Comparison of ENCODE assay signal across 8 cellular contexts in the genomic region with DNA sequence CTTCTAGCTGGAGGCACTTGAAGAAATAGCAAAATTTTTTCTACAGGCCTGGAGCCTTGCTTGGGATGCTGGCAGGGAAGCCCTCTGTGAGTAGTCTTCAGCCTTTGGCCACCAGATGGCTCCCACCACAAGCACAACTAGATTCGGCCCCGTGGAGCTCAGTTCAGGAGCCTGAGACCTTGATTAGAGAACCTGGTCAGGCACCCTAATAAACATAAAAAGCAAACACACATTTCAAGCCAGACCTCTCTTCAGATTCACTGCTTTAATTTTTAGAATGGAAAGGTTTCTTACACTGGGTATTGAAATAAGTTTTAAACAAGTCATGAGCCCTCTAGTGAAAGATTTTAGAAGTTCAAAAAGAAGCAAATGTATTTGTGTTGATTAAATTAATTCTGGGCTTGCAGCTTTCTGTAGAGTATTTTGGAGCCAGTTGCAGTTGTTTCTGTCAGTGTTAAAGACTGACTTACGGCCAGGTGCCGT. TPM values are rescaled to one million over a fixed set of nuclear protein-coding genes. Genes with fewer than 3 reads are reported as not detected.
DNase-seq lines count a peak whose midpoint lies in the region; ATAC-seq, FAIRE-seq and TF ChIP-seq lines count a peak whose summit lies in the region.

No MANE protein-coding gene starts in this region.

- H3K9me3 ChIP-seq in PC-3 (ENCODE audit: low read length), result no peaks in the 10 kb centered on the region

- no peak for FAIRE-seq in D721Med (lab: Jason Lieb, UNC)

- no peaks in the 10 kb centered on the region for H3F3A ChIP-seq in PC-3 (ENCODE audit: low read length, unreplicated experiment)

- H2AFZ ChIP-seq in PC-3 (ENCODE audit: low read length), result peak overlapping the region; percentile 81

- H3K27ac Mint-ChIP-seq in activated T-cell treated with anti-CD3 and anti-CD28 coated beads, Interleukin-2, amount 50 U/mL, for 24 hours, result peak overlapping the region; percentile 78
- H3K27ac Mint-ChIP-seq in natural killer cell treated with Interleukin-12 subunit alpha and Interleukin-12 subunit beta and Interleukin-15 and Interleukin-18, amount 100 ng/mL, for 72 hours, result peak overlapping the region; percentile 61 to 68
- H3K27ac Mint-ChIP-seq in stimulated activated memory B cell treated with anti-CD40 and anti-IgM and Interleukin-4, amounts not matched to agents 10 μg/mL and 1 μg/mL and 100 μg/mL, for 72 hours, result peak overlapping the region; percentile 58

- H3K79me2 ChIP-seq in PC-3 (ENCODE audit: low read length), result no peaks in the 10 kb centered on the region

- H3K9me3 Mint-ChIP-seq in activated T-cell treated with anti-CD3 and anti-CD28 coated beads, Interleukin-2, amount 50 U/mL, for 24 hours, result no peaks in the 10 kb centered on the region
- H3K9me3 Mint-ChIP-seq in natural killer cell treated with Interleukin-12 subunit alpha and Interleukin-12 subunit beta and Interleukin-15 and Interleukin-18, amount 100 ng/mL, for 72 hours, result no peaks in the 10 kb centered on the region
- H3K9me3 Mint-ChIP-seq in stimulated activated memory B cell treated with anti-CD40 and anti-IgM and Interleukin-4, amounts not matched to agents 10 μg/mL and 1 μg/mL and 100 μg/mL, for 72 hours, result no peaks in the 10 kb centered on the region

- H3K27ac ChIP-seq in HL-60 (replicated peaks) (no peak overlapping the region), PC-3 (ENCODE audit: low read length) (no peak overlapping the region)

- intact Hi-C loops in PC-3 (cut with micrococcal nuclease), result loop anchor here (1.0 to 2.0 kb wide), 5 partner anchors 50 to 556 kb away; a partner anchor contains a TSS

- POLR2A ChIA-PET in PC-3 (lab: Charles Lee; ENCODE audit: unreplicated experiment), result no interaction called here

- CTCF ChIA-PET in PC-3 (lab: Charles Lee), result interaction anchor here (0.5 to 1.6 kb wide), 13 partner anchors 26 to 546 kb away, joined by 3 to 15 read pairs (median 3); a partner anchor contains a TSS

- no peaks in the 10 kb centered on the region for H3K27me3 Mint-ChIP-seq in activated T-cell treated with anti-CD3 and anti-CD28 coated beads, Interleukin-2, amount 50 U/mL, for 24 hours
- H3K27me3 Mint-ChIP-seq in natural killer cell treated with Interleukin-12 subunit alpha and Interleukin-12 subunit beta and Interleukin-15 and Interleukin-18, amount 100 ng/mL, for 72 hours, result no peaks in the 10 kb centered on the region
- H3K27me3 Mint-ChIP-seq in stimulated activated memory B cell treated with anti-CD40 and anti-IgM and Interleukin-4, amounts not matched to agents 10 μg/mL and 1 μg/mL and 100 μg/mL, for 72 hours, result no peaks in the 10 kb centered on the region

- DNase-seq in D721Med (ENCODE audit: insufficient read length, low spot score) (no peak), HL-60 (ENCODE audit: low read depth in 1 of 2, low spot score in 1 of 2) (peak; percentile 20 to 69), PC-3 (peak; percentile 73), fibroblast of mammary gland (ENCODE audit: low read depth) (peak; percentile 84)
- DNase-seq in activated T-cell treated with anti-CD3 and anti-CD28 coated beads, Interleukin-2, amount 50 U/mL, for 24 hours, result peak; percentile 75
- peak; percentile 75 for DNase-seq in natural killer cell treated with Interleukin-12 subunit alpha and Interleukin-12 subunit beta and Interleukin-15 and Interleukin-18, amount 100 ng/mL, for 72 hours (ENCODE audit: low spot score)

- TF ChIP-seq CTCF in D721Med (IDR thresholded peaks at IDR 0.05; ENCODE audit: insufficient read depth, missing control alignments) (peak; percentile 72), HL-60 (IDR thresholded peaks at IDR 0.05; ENCODE audit: insufficient read depth, low read length) (peak; percentile 15), PC-3 (conservative IDR thresholded peaks at IDR 0.05; ENCODE audit: low read depth, low read length) (peak; percentile 95), fibroblast of mammary gland (conservative IDR thresholded peaks at IDR 0.05; ENCODE audit: control insufficient read depth, insufficient read depth, low read depth, low read length) (peak; percentile 90)

- ATAC-seq in GM21360 (IDR thresholded peaks at IDR 0.05; ENCODE audit: unreplicated experiment), result peak; percentile 89
- ATAC-seq in PC-3, result peak; percentile 100
- peak; percentile 88 to 94 for ATAC-seq in natural killer cell treated with Interleukin-12 subunit alpha and Interleukin-12 subunit beta and Interleukin-15 and Interleukin-18, amount 100 ng/mL, for 72 hours
- peak; percentile 91 for ATAC-seq in stimulated activated memory B cell treated with anti-CD40 and anti-IgM and Interleukin-4, amounts not matched to agents 10 μg/mL and 1 μg/mL and 100 μg/mL, for 72 hours

- H3K9me2 ChIP-seq in PC-3 (replicated peaks; ENCODE audit: low read length), result no peaks in the 10 kb centered on the region

- H3K27me3 ChIP-seq in HL-60 (ENCODE audit: insufficient read depth, poor library complexity, severe bottlenecking) (no peaks in the 10 kb centered on the region), PC-3 (ENCODE audit: low read length) (no peaks in the 10 kb centered on the region)

- peak overlapping the region; percentile 56; the same call in 1 of the 2 replicates for H3K4me2 ChIP-seq in PC-3 (ENCODE audit: low read length)

- BruUV-seq in PC-3 (replicated peaks; lab: Mats Ljungman, UMichigan), result no TSS peak

- no peaks in the 10 kb centered on the region for H3K36me3 ChIP-seq in PC-3 (ENCODE audit: low read depth, low read length)

- no peak overlapping the region for H3K9ac ChIP-seq in PC-3 (ENCODE audit: low read length)

- H4K20me1 ChIP-seq in PC-3 (ENCODE audit: low read length), result no peaks in the 10 kb centered on the region

- peak overlapping the region; percentile 52 for H3K4me3 Mint-ChIP-seq in activated T-cell treated with anti-CD3 and anti-CD28 coated beads, Interleukin-2, amount 50 U/mL, for 24 hours
- H3K4me3 Mint-ChIP-seq in natural killer cell treated with Interleukin-12 subunit alpha and Interleukin-12 subunit beta and Interleukin-15 and Interleukin-18, amount 100 ng/mL, for 72 hours, result peak overlapping the region; percentile 10
- H3K4me3 Mint-ChIP-seq in stimulated activated memory B cell treated with anti-CD40 and anti-IgM and Interleukin-4, amounts not matched to agents 10 μg/mL and 1 μg/mL and 100 μg/mL, for 72 hours, result peak overlapping the region; percentile 34

- H3K4me3 ChIP-seq in HL-60 (replicated peaks; ENCODE audit: insufficient read depth, low read length) (no peak overlapping the region), PC-3 (ENCODE audit: low read length) (no peak overlapping the region), fibroblast of mammary gland (ENCODE audit: control insufficient read depth, low read depth, low read length) (no peak overlapping the region)

- H3K36me3 Mint-ChIP-seq in activated T-cell treated with anti-CD3 and anti-CD28 coated beads, Interleukin-2, amount 50 U/mL, for 24 hours (ENCODE audit: low read depth), result no peaks in the 10 kb centered on the region
- H3K36me3 Mint-ChIP-seq in natural killer cell treated with Interleukin-12 subunit alpha and Interleukin-12 subunit beta and Interleukin-15 and Interleukin-18, amount 100 ng/mL, for 72 hours, result no peaks in the 10 kb centered on the region
- no peaks in the 10 kb centered on the region for H3K36me3 Mint-ChIP-seq in stimulated activated memory B cell treated with anti-CD40 and anti-IgM and Interleukin-4, amounts not matched to agents 10 μg/mL and 1 μg/mL and 100 μg/mL, for 72 hours

- no peaks in the 10 kb centered on the region for H3K4me1 ChIP-seq in PC-3 (ENCODE audit: insufficient read depth, low read length)

- peaks cover 13% of the 10 kb centered on the region for H3K4me1 Mint-ChIP-seq in activated T-cell treated with anti-CD3 and anti-CD28 coated beads, Interleukin-2, amount 50 U/mL, for 24 hours (ENCODE audit: low read depth)
- H3K4me1 Mint-ChIP-seq in natural killer cell treated with Interleukin-12 subunit alpha and Interleukin-12 subunit beta and Interleukin-15 and Interleukin-18, amount 100 ng/mL, for 72 hours (ENCODE audit: low read depth in 2 of 2), result peaks cover 23 to 24% of the 10 kb centered on the region in 2 donors
- peaks cover 13% of the 10 kb centered on the region for H3K4me1 Mint-ChIP-seq in stimulated activated memory B cell treated with anti-CD40 and anti-IgM and Interleukin-4, amounts not matched to agents 10 μg/mL and 1 μg/mL and 100 μg/mL, for 72 hours

RNA-seq across cellular contexts. Expression of a gene that starts 41.4 kb away (rescaled TPM):
- 24.6 and 27.4 TPM in 2 replicates for total RNA-seq in PC-3 (2014; rRNA removed)
- 100 to 1,000 TPM; 109 to 408 TPM for total RNA-seq in natural killer cell treated with Interleukin-12 subunit alpha and Interleukin-12 subunit beta and Interleukin-15 and Interleukin-18, amount 100 ng/mL, for 72 hours

RNA-seq across cellular contexts. Expression of a gene that starts 50.0 kb away (rescaled TPM):
- 14.2 and 16.3 TPM in 2 replicates for total RNA-seq in PC-3 (2014; rRNA removed)
- total RNA-seq in natural killer cell treated with Interleukin-12 subunit alpha and Interleukin-12 subunit beta and Interleukin-15 and Interleukin-18, amount 100 ng/mL, for 72 hours, result 10 to 100 TPM; 14.7 to 17.4 TPM

Comparison
In these comparisons a context has a peak if more than half of its experiments do, and no peak if none do; other contexts are left out.
1. CTCF ChIP-seq: peak in every context shown above with its lines; median percentile 95 in PC-3; 90 in fibroblast of mammary gland; 72 in D721Med; 15 in HL-60.